16 cellular contexts compared by ENCODE assay signal in the genomic region with DNA sequence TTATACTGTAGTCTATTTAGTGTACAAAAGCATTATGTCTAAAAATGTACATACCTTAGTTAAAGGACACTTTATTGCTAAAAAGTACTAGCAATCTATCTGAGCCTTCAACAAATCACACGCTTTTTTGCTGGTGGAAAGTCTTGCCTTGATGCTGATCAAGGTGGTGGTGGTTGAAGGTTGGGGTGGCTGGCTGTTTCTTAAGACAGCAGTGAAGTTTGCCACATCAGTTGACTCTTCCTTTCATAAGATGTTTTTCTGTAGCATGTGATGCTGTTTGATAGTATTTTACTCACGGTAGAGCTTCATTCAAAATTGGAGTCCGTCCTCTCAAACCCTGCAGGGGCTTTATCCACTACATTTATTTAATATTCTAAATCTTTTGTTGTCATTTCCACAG. TPM values are rescaled to one million over a fixed set of nuclear protein-coding genes. Genes with fewer than 3 reads are reported as not detected.
DNase-seq lines count a peak whose midpoint lies in the region; ATAC-seq and TF ChIP-seq lines count a peak whose summit lies in the region.
"Had no signal": no experiment of that assay in that cellular context is flagged by ENCODE, and none has a peak within 500 bp of the region (broad histone marks: within the 10 kb centered on the region; RNA-seq: fewer than 3 reads in every experiment).

No MANE protein-coding gene starts in this region.

- no peaks in the 10 kb centered on the region for H3K27me3 Mint-ChIP-seq in activated CD8-positive, alpha-beta memory T cell treated with anti-CD3 and anti-CD28 coated beads, Interleukin-2, amount 10 ng/mL, durations not matched to agents 7 days and 5 days
- H3K27me3 Mint-ChIP-seq in T-cell (no peaks in the 10 kb centered on the region), memory B cell (no peaks in the 10 kb centered on the region), WTC11 (ENCODE audit: low read depth) (peaks cover 20% of the 10 kb centered on the region)
- no peaks in the 10 kb centered on the region for H3K27me3 Mint-ChIP-seq in stimulated activated memory B cell treated with anti-CD40 and anti-IgM and Interleukin-4, amounts not matched to agents 10 μg/mL and 1 μg/mL and 100 μg/mL, for 72 hours

- TF ChIP-seq CTCF in WTC11 (IDR thresholded peaks at IDR 0.05), result no peak

- no peak overlapping the region for H3K4me3 Mint-ChIP-seq in activated CD8-positive, alpha-beta memory T cell treated with anti-CD3 and anti-CD28 coated beads, Interleukin-2, amount 10 ng/mL, durations not matched to agents 7 days and 5 days
- H3K4me3 Mint-ChIP-seq in T-cell (no peak overlapping the region), memory B cell (no peak overlapping the region), WTC11 (no peak overlapping the region)
- no peak overlapping the region for H3K4me3 Mint-ChIP-seq in stimulated activated memory B cell treated with anti-CD40 and anti-IgM and Interleukin-4, amounts not matched to agents 10 μg/mL and 1 μg/mL and 100 μg/mL, for 72 hours
- H3K4me3 Mint-ChIP-seq: CD4-positive, CD25-positive, alpha-beta regulatory T cell; HFFc6 had no signal

- POLR2A ChIA-PET in T-cell (lab: Charles Lee), result no interaction called here
- POLR2A ChIA-PET in WTC11 (lab: Charles Lee), result interaction anchor here (0.8 kb wide), 1 partner anchor 40 kb away, joined by 3 read pairs; no protein-coding TSS in a partner anchor

- DNase-seq in activated CD8-positive, alpha-beta memory T cell treated with anti-CD3 and anti-CD28 coated beads, Interleukin-2, amount 10 ng/mL, durations not matched to agents 7 days and 5 days, result peak; percentile 11
- no peak for DNase-seq in activated CD8-positive, alpha-beta memory T cell treated with anti-CD3 and anti-CD28 coated beads, Interleukin-2, amount 50 U/mL, for 4 hours
- DNase-seq in T-cell, result no peak
- DNase-seq in memory B cell (ENCODE audit: low spot score in 2 of 2), result no peak
- no peak for DNase-seq in WTC11 (ENCODE audit: low spot score)
- DNase-seq in NK-92 (lab: John Stamatoyannopoulos, UW; ENCODE audit: unreplicated experiment), result no peak
- DNase-seq: 8988T; AML-193; Calu3; CD4-positive, CD25-positive, alpha-beta regulatory T cell; DMS 273 treated with DMSO at 0.1 percent for 48 hours; HCEC 1CT; HFFc6 had no signal

- H3K9me3 Mint-ChIP-seq in activated CD8-positive, alpha-beta memory T cell treated with anti-CD3 and anti-CD28 coated beads, Interleukin-2, amount 10 ng/mL, durations not matched to agents 7 days and 5 days (ENCODE audit: low read depth), result peaks cover 7% of the 10 kb centered on the region
- no peaks in the 10 kb centered on the region for H3K9me3 Mint-ChIP-seq in T-cell
- H3K9me3 Mint-ChIP-seq in memory B cell, result peaks cover 6% of the 10 kb centered on the region
- peaks cover 4% of the 10 kb centered on the region for H3K9me3 Mint-ChIP-seq in stimulated activated memory B cell treated with anti-CD40 and anti-IgM and Interleukin-4, amounts not matched to agents 10 μg/mL and 1 μg/mL and 100 μg/mL, for 72 hours
- H3K9me3 Mint-ChIP-seq in WTC11, result 0 out of 2 replicates have a peak, but pooled peaks cover 4% of the 10 kb centered on the region

- peaks cover 75% of the 10 kb centered on the region for H3K36me3 Mint-ChIP-seq in activated CD8-positive, alpha-beta memory T cell treated with anti-CD3 and anti-CD28 coated beads, Interleukin-2, amount 10 ng/mL, durations not matched to agents 7 days and 5 days
- peaks cover 8% of the 10 kb centered on the region for H3K36me3 Mint-ChIP-seq in T-cell
- H3K36me3 Mint-ChIP-seq in memory B cell, result peaks cover 32% of the 10 kb centered on the region
- peaks cover 61% of the 10 kb centered on the region for H3K36me3 Mint-ChIP-seq in stimulated activated memory B cell treated with anti-CD40 and anti-IgM and Interleukin-4, amounts not matched to agents 10 μg/mL and 1 μg/mL and 100 μg/mL, for 72 hours
- no peaks in the 10 kb centered on the region for H3K36me3 Mint-ChIP-seq in WTC11

- CTCF ChIA-PET in activated CD8-positive, alpha-beta memory T cell treated with anti-CD3 and anti-CD28 coated beads, Interleukin-2, amount 10 ng/mL, durations not matched to agents 7 days and 5 days (lab: Charles Lee), result interaction anchor here (1.9 kb wide), 1 partner anchor 31 kb away, joined by 5 read pairs; no protein-coding TSS in a partner anchor
- CTCF ChIA-PET in T-cell (lab: Charles Lee) (interaction anchor here in 1 of 2 donors (0.8 kb wide), 1 partner anchor 46 kb away, joined by 5 read pairs; no protein-coding TSS in a partner anchor), WTC11 (lab: Charles Lee) (interaction anchor here (0.6 kb wide), 1 partner anchor 50 kb away, joined by 3 read pairs; no protein-coding TSS in a partner anchor)

- no peak for ATAC-seq in activated CD8-positive, alpha-beta memory T cell treated with anti-CD3 and anti-CD28 coated beads, Interleukin-2, amount 10 ng/mL, durations not matched to agents 7 days and 5 days
- peak in 3 of 4 experiments; percentile 20 to 84 (median 63) for ATAC-seq in T-cell (replicated peaks in 1 of 4)
- no peak for ATAC-seq in memory B cell (ENCODE audit: low read depth)
- no peak for ATAC-seq in stimulated activated memory B cell treated with anti-CD40 and anti-IgM and Interleukin-4, amounts not matched to agents 10 μg/mL and 1 μg/mL and 100 μg/mL, for 72 hours
- ATAC-seq in WTC11, result no peak

- peaks cover 45% of the 10 kb centered on the region for H3K4me1 Mint-ChIP-seq in activated CD8-positive, alpha-beta memory T cell treated with anti-CD3 and anti-CD28 coated beads, Interleukin-2, amount 10 ng/mL, durations not matched to agents 7 days and 5 days
- H3K4me1 Mint-ChIP-seq in T-cell (peaks cover 33 to 46% (median 37%) of the 10 kb centered on the region in 3 donors), memory B cell (peaks cover 48% of the 10 kb centered on the region), WTC11 (no peaks in the 10 kb centered on the region)
- peaks cover 76% of the 10 kb centered on the region for H3K4me1 Mint-ChIP-seq in stimulated activated memory B cell treated with anti-CD40 and anti-IgM and Interleukin-4, amounts not matched to agents 10 μg/mL and 1 μg/mL and 100 μg/mL, for 72 hours

- H3K27ac Mint-ChIP-seq in activated CD8-positive, alpha-beta memory T cell treated with anti-CD3 and anti-CD28 coated beads, Interleukin-2, amount 10 ng/mL, durations not matched to agents 7 days and 5 days, result no peak overlapping the region
- H3K27ac Mint-ChIP-seq in T-cell, result no peak overlapping the region
- H3K27ac Mint-ChIP-seq in memory B cell, result peak overlapping the region; percentile 88
- H3K27ac Mint-ChIP-seq in stimulated activated memory B cell treated with anti-CD40 and anti-IgM and Interleukin-4, amounts not matched to agents 10 μg/mL and 1 μg/mL and 100 μg/mL, for 72 hours, result peak overlapping the region; percentile 69
- H3K27ac Mint-ChIP-seq in WTC11, result no peak overlapping the region
- H3K27ac Mint-ChIP-seq: CD4-positive, CD25-positive, alpha-beta regulatory T cell; HFFc6 had no signal

TF ChIP-seq in WTC11, 78 proteins besides CTCF, POLR2A, EP300 and RAD21:
- no peak for TF ChIP-seq KAT7 (CRISPR knock-in tag; IDR thresholded peaks at IDR 0.05; ENCODE audit: borderline replicate concordance)

RNA-seq across cellular contexts. Expression of a gene that starts 8.6 kb away (rescaled TPM):
- 10 to 100 TPM; 34.4 to 47.9 TPM for total RNA-seq in activated CD8-positive, alpha-beta memory T cell treated with anti-CD3 and anti-CD28 coated beads, Interleukin-2, amount 10 ng/mL, durations not matched to agents 7 days and 5 days
- total RNA-seq in T-cell (10 to 100 TPM in 1 of 5 donors, 1 to 10 TPM in 4; 1.5 to 10.2 (median 5.9) TPM), WTC11 (2021) (9.1 to 9.9 TPM (median 9.5 TPM) in 3 replicates)
- total RNA-seq: Daoy, H4, HFFc6 had no signal

RNA-seq across cellular contexts. Expression of a gene that starts 14.7 kb away (rescaled TPM):
- total RNA-seq in activated CD8-positive, alpha-beta memory T cell treated with anti-CD3 and anti-CD28 coated beads, Interleukin-2, amount 10 ng/mL, durations not matched to agents 7 days and 5 days, result 10 to 100 TPM; 19.7 to 20.2 TPM
- total RNA-seq in T-cell (10 to 100 TPM in 1 of 5 donors, 1 to 10 TPM in 4; 6.1 to 11.2 (median 6.6) TPM), WTC11 (2021) (5.2 to 7.1 TPM (median 6.8 TPM) in 3 replicates)

Comparison
In these comparisons a context has a peak if more than half of its experiments do, and no peak if none do; other contexts are left out.
1. ATAC-seq: peak in T-cell (3 of 4); none in activated CD8-positive, alpha-beta memory T cell treated with anti-CD3 and anti-CD28 coated beads, Interleukin-2, amount 10 ng/mL, durations not matched to agents 7 days and 5 days (single experiment), memory B cell (single experiment), stimulated activated memory B cell treated with anti-CD40 and anti-IgM and Interleukin-4, amounts not matched to agents 10 μg/mL and 1 μg/mL and 100 μg/mL, for 72 hours (single experiment) and WTC11 (single experiment).
2. H3K27ac Mint-ChIP-seq: peak in memory B cell (single experiment) and stimulated activated memory B cell treated with anti-CD40 and anti-IgM and Interleukin-4, amounts not matched to agents 10 μg/mL and 1 μg/mL and 100 μg/mL, for 72 hours (single experiment); none in activated CD8-positive, alpha-beta memory T cell treated with anti-CD3 and anti-CD28 coated beads, Interleukin-2, amount 10 ng/mL, durations not matched to agents 7 days and 5 days (single experiment), T-cell (0 of 2) and WTC11 (single experiment).